Comparison of ENCODE assay signal across 10 cellular contexts in genomic region chr10:22103701-22104100, GRCh38.
DNase-seq lines count a peak whose midpoint lies in the region; ATAC-seq, FAIRE-seq and TF ChIP-seq lines count a peak whose summit lies in the region.
"Had no signal": no experiment of that assay in that cellular context is flagged by ENCODE, and none has a peak within 500 bp of the region (broad histone marks: within the 10 kb centered on the region; RNA-seq: fewer than 3 reads in every experiment).

No MANE protein-coding gene starts in this region.

- H3K36me3 ChIP-seq in SK-N-SH (replicated peaks in 1 of 2; ENCODE audit: control insufficient read depth in 1 of 2, insufficient read depth in 2 of 2, low read length in 1 of 2), result no peaks in the 10 kb centered on the region

- WGBS in SK-N-SH (ENCODE audit: low lambda C conversion rate), result 22% methylated on average over 1 of the region's 1 CpG

- H3K4me3 ChIP-seq in SK-N-SH (ENCODE audit: low read depth in 2 of 2, low read length in 1 of 2), result no peak overlapping the region
- H3K4me3 ChIP-seq: coronary artery had no signal

- no peak overlapping the region for H2AFZ ChIP-seq in SK-N-SH (ENCODE audit: low read depth)

- no peaks in the 10 kb centered on the region for H3K79me2 ChIP-seq in SK-N-SH (ENCODE audit: insufficient read depth)

- ATAC-seq in GM21390 (IDR thresholded peaks at IDR 0.05; ENCODE audit: unreplicated experiment) (peak; percentile 57), GM18873 (IDR thresholded peaks at IDR 0.05; ENCODE audit: low FRiP score, unreplicated experiment) (no peak)

- DNase-seq in D721Med (ENCODE audit: insufficient read length, low spot score), result no peak
- DNase-seq in SK-N-SH, result peak; percentile 10
- peak; percentile 26 for DNase-seq in left kidney (ENCODE audit: low read depth, low spot score)
- DNase-seq in HuH-7.5 (ENCODE audit: low spot score), result no peak
- DNase-seq in midbrain (lab: John Stamatoyannopoulos, UW), result no peak
- DNase-seq in hypothalamus (lab: John Stamatoyannopoulos, UW), result no peak
- DNase-seq: NCI-H1105 treated with DMSO at 0.1 percent for 48 hours had no signal

- no peak overlapping the region for H3K9ac ChIP-seq in SK-N-SH

- POLR2A ChIA-PET in SK-N-SH (lab: Yijun Ruan, JAX), result no interaction called here

- H3F3A ChIP-seq in SK-N-SH (replicated peaks; ENCODE audit: insufficient read depth), result no peaks in the 10 kb centered on the region

- no peaks in the 10 kb centered on the region for H3K27me3 ChIP-seq in SK-N-SH (ENCODE audit: insufficient read depth)

- peak; percentile 39 for TF ChIP-seq RAD21 in SK-N-SH (IDR thresholded peaks at IDR 0.05; ENCODE audit: low read length)

- no peaks in the 10 kb centered on the region for H3K9me2 ChIP-seq in SK-N-SH

- H4K20me1 ChIP-seq in SK-N-SH (ENCODE audit: insufficient read depth), result no peaks in the 10 kb centered on the region

- no peak for TF ChIP-seq EP300 in SK-N-SH (IDR thresholded peaks at IDR 0.05; ENCODE audit: borderline replicate concordance in 1 of 2, low read depth in 1 of 2, low read length in 1 of 2)

- no peaks in the 10 kb centered on the region for H3K9me3 ChIP-seq in SK-N-SH

- CTCF ChIA-PET in SK-N-SH (lab: Yijun Ruan, JAX), result interaction anchor here (0.6 to 1.3 kb wide), 5 partner anchors 15 to 129 kb away, joined by 3 to 8 read pairs (median 3); no protein-coding TSS in a partner anchor

- FAIRE-seq in D721Med (lab: Jason Lieb, UNC), result no peak

- no peak overlapping the region for H3K27ac ChIP-seq in SK-N-SH (ENCODE audit: low read depth in 2 of 2, low read length in 1 of 2)
- H3K27ac ChIP-seq: coronary artery had no signal

- TF ChIP-seq CTCF in D721Med (IDR thresholded peaks at IDR 0.05; ENCODE audit: insufficient read depth, missing control alignments) (peak; percentile 20), SK-N-SH (IDR thresholded peaks at IDR 0.05) (peak; percentile 40; the same call in 1 of the 2 replicates)

- H3K4me2 ChIP-seq in SK-N-SH, result no peak overlapping the region

- no peaks in the 10 kb centered on the region for H3K4me1 ChIP-seq in SK-N-SH (ENCODE audit: control insufficient read depth in 1 of 2, insufficient read depth in 2 of 2, low read depth in 1 of 2, low read length in 1 of 2)

TF ChIP-seq in SK-N-SH, 30 proteins besides CTCF, POLR2A, EP300 and RAD21:
- TF ChIP-seq MEF2A (IDR thresholded peaks at IDR 0.05; ENCODE audit: borderline replicate concordance, low read depth) (no peak), TCF12 (IDR thresholded peaks at IDR 0.05) (no peak), YY1 (IDR thresholded peaks at IDR 0.05; ENCODE audit: low read depth) (no peak), NRF1 (IDR thresholded peaks at IDR 0.05; ENCODE audit: low read depth, low read length) (no peak), MXI1 (IDR thresholded peaks at IDR 0.05; ENCODE audit: low read depth, low read length) (no peak), RCOR1 (IDR thresholded peaks at IDR 0.05; ENCODE audit: low read length) (no peak), RXRA (IDR thresholded peaks at IDR 0.05; ENCODE audit: borderline replicate concordance, low read depth) (no peak), FOSL2 (IDR thresholded peaks at IDR 0.05; ENCODE audit: borderline replicate concordance, low read depth) (no peak), REST (IDR thresholded peaks at IDR 0.05; ENCODE audit: low read depth, low read length) (no peak), PBX3 (IDR thresholded peaks at IDR 0.05) (no peak), ELF1 (IDR thresholded peaks at IDR 0.05) (no peak), CHD2 (IDR thresholded peaks at IDR 0.05; ENCODE audit: low read length, partially characterized antibody) (no peak), FOXJ3 (CRISPR knock-in tag; IDR thresholded peaks at IDR 0.05) (no peak), RFX5 (IDR thresholded peaks at IDR 0.05; ENCODE audit: low read length) (no peak), FOXM1 (IDR thresholded peaks at IDR 0.05; ENCODE audit: low read depth) (no peak), ZBTB33 (IDR thresholded peaks at IDR 0.05; ENCODE audit: borderline replicate concordance, low read depth) (no peak), TAF1 (IDR thresholded peaks at IDR 0.05; ENCODE audit: borderline replicate concordance, low read depth, low read length) (no peak), SIN3A (IDR thresholded peaks at IDR 0.05; ENCODE audit: borderline replicate concordance, low read depth, low read length) (no peak), GATA2 (CRISPR knock-in tag; IDR thresholded peaks at IDR 0.05) (no peak), USF2 (IDR thresholded peaks at IDR 0.05; ENCODE audit: borderline replicate concordance, low read depth, low read length) (no peak)
TF ChIP-seq in SK-N-SH: peak in this region for 0.

Comparison
In these comparisons a context has a peak if more than half of its experiments do, and no peak if none do; other contexts are left out.
1. DNase-seq: peak in SK-N-SH (single experiment) and left kidney (single experiment); none in D721Med (single experiment), HuH-7.5 (single experiment), midbrain (single experiment) and hypothalamus (0 of 51).